In the genomic region with DNA sequence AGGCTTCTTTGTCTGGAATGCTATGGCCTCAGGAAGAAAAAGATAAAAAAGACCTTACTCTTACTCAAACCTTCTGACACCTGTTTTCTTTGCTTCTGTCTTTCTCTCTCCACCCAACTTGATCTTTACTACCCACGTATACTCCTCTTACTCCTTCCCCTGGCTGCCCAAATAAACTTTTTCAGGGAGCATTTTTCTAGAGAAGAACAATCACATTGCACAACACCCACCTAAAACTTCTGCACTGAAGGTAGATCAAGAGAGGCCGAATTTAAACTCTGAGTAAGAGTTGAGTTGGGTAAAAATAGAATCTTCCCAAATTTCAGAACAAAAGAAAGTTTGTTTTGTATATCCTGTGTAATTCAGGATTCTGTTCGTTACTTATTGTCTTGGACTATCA, we compare ENCODE assay signal across 2 cellular contexts.
TF ChIP-seq lines count a peak whose summit lies in the region.

No MANE protein-coding gene starts in this region.

TF ChIP-seq in SK-N-SH, 30 proteins besides CTCF, POLR2A, EP300 and RAD21:
- TF ChIP-seq, protein P1, sequence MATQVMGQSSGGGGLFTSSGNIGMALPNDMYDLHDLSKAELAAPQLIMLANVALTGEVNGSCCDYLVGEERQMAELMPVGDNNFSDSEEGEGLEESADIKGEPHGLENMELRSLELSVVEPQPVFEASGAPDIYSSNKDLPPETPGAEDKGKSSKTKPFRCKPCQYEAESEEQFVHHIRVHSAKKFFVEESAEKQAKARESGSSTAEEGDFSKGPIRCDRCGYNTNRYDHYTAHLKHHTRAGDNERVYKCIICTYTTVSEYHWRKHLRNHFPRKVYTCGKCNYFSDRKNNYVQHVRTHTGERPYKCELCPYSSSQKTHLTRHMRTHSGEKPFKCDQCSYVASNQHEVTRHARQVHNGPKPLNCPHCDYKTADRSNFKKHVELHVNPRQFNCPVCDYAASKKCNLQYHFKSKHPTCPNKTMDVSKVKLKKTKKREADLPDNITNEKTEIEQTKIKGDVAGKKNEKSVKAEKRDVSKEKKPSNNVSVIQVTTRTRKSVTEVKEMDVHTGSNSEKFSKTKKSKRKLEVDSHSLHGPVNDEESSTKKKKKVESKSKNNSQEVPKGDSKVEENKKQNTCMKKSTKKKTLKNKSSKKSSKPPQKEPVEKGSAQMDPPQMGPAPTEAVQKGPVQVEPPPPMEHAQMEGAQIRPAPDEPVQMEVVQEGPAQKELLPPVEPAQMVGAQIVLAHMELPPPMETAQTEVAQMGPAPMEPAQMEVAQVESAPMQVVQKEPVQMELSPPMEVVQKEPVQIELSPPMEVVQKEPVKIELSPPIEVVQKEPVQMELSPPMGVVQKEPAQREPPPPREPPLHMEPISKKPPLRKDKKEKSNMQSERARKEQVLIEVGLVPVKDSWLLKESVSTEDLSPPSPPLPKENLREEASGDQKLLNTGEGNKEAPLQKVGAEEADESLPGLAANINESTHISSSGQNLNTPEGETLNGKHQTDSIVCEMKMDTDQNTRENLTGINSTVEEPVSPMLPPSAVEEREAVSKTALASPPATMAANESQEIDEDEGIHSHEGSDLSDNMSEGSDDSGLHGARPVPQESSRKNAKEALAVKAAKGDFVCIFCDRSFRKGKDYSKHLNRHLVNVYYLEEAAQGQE (IDR thresholded peaks at IDR 0.05; ENCODE audit: low read depth, low read length) = no peak
- TF ChIP-seq, protein P2, sequence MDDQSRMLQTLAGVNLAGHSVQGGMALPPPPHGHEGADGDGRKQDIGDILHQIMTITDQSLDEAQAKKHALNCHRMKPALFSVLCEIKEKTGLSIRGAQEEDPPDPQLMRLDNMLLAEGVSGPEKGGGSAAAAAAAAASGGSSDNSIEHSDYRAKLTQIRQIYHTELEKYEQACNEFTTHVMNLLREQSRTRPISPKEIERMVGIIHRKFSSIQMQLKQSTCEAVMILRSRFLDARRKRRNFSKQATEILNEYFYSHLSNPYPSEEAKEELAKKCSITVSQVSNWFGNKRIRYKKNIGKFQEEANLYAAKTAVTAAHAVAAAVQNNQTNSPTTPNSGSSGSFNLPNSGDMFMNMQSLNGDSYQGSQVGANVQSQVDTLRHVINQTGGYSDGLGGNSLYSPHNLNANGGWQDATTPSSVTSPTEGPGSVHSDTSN (IDR thresholded peaks at IDR 0.05) = no peak
- TF ChIP-seq SMC3 (IDR thresholded peaks at IDR 0.05; ENCODE audit: low read depth, low read length) (no peak), RCOR1 (IDR thresholded peaks at IDR 0.05; ENCODE audit: low read length) (no peak), YY1 (IDR thresholded peaks at IDR 0.05; ENCODE audit: low read depth) (no peak), NFIC (IDR thresholded peaks at IDR 0.05; ENCODE audit: borderline replicate concordance) (no peak), FOXM1 (IDR thresholded peaks at IDR 0.05; ENCODE audit: low read depth) (no peak), GABPA (IDR thresholded peaks at IDR 0.05; ENCODE audit: low read depth) (no peak), SIN3A (IDR thresholded peaks at IDR 0.05; ENCODE audit: borderline replicate concordance, low read depth, low read length) (no peak), RFX5 (IDR thresholded peaks at IDR 0.05; ENCODE audit: low read length) (no peak), TEAD4 (IDR thresholded peaks at IDR 0.05; ENCODE audit: borderline replicate concordance, insufficient read depth) (no peak), GATA2 (CRISPR knock-in tag; IDR thresholded peaks at IDR 0.05) (no peak)
- TF ChIP-seq, protein P3, sequence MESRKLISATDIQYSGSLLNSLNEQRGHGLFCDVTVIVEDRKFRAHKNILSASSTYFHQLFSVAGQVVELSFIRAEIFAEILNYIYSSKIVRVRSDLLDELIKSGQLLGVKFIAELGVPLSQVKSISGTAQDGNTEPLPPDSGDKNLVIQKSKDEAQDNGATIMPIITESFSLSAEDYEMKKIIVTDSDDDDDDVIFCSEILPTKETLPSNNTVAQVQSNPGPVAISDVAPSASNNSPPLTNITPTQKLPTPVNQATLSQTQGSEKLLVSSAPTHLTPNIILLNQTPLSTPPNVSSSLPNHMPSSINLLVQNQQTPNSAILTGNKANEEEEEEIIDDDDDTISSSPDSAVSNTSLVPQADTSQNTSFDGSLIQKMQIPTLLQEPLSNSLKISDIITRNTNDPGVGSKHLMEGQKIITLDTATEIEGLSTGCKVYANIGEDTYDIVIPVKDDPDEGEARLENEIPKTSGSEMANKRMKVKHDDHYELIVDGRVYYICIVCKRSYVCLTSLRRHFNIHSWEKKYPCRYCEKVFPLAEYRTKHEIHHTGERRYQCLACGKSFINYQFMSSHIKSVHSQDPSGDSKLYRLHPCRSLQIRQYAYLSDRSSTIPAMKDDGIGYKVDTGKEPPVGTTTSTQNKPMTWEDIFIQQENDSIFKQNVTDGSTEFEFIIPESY (IDR thresholded peaks at IDR 0.05; ENCODE audit: borderline replicate concordance, low read depth) = no peak
- TF ChIP-seq, protein P4, sequence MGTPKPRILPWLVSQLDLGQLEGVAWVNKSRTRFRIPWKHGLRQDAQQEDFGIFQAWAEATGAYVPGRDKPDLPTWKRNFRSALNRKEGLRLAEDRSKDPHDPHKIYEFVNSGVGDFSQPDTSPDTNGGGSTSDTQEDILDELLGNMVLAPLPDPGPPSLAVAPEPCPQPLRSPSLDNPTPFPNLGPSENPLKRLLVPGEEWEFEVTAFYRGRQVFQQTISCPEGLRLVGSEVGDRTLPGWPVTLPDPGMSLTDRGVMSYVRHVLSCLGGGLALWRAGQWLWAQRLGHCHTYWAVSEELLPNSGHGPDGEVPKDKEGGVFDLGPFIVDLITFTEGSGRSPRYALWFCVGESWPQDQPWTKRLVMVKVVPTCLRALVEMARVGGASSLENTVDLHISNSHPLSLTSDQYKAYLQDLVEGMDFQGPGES (IDR thresholded peaks at IDR 0.05; ENCODE audit: low read depth, low read length) = no peak
- TF ChIP-seq, protein P5, sequence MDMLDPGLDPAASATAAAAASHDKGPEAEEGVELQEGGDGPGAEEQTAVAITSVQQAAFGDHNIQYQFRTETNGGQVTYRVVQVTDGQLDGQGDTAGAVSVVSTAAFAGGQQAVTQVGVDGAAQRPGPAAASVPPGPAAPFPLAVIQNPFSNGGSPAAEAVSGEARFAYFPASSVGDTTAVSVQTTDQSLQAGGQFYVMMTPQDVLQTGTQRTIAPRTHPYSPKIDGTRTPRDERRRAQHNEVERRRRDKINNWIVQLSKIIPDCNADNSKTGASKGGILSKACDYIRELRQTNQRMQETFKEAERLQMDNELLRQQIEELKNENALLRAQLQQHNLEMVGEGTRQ (IDR thresholded peaks at IDR 0.05; ENCODE audit: borderline replicate concordance, low read depth, low read length) = no peak

TF ChIP-seq in SK-N-SH treated with all-trans-retinoic acid at 6 μM for 48 hours, 23 proteins besides CTCF, POLR2A, EP300 and RAD21 (continued from another document):
- no peak for TF ChIP-seq ZNF8 (CRISPR knock-in tag; IDR thresholded peaks at IDR 0.05)
- TF ChIP-seq, protein P6, sequence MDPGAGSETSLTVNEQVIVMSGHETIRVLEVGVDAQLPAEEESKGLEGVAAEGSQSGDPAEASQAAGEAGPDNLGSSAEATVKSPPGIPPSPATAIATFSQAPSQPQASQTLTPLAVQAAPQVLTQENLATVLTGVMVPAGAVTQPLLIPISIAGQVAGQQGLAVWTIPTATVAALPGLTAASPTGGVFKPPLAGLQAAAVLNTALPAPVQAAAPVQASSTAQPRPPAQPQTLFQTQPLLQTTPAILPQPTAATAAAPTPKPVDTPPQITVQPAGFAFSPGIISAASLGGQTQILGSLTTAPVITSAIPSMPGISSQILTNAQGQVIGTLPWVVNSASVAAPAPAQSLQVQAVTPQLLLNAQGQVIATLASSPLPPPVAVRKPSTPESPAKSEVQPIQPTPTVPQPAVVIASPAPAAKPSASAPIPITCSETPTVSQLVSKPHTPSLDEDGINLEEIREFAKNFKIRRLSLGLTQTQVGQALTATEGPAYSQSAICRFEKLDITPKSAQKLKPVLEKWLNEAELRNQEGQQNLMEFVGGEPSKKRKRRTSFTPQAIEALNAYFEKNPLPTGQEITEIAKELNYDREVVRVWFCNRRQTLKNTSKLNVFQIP (CRISPR knock-in tag; IDR thresholded peaks at IDR 0.05; ENCODE audit: borderline replicate concordance, low read depth) = no peak
- TF ChIP-seq PPARA (CRISPR knock-in tag; IDR thresholded peaks at IDR 0.05; ENCODE audit: borderline replicate concordance) = no peak
- TF ChIP-seq GLIS3 (CRISPR knock-in tag; IDR thresholded peaks at IDR 0.05) = no peak
- TF ChIP-seq ZC3H10 (CRISPR knock-in tag; IDR thresholded peaks at IDR 0.05) = no peak
- TF ChIP-seq TOX (CRISPR knock-in tag; IDR thresholded peaks at IDR 0.05; ENCODE audit: borderline replicate concordance) = no peak
- TF ChIP-seq TCF4 (CRISPR knock-in tag; IDR thresholded peaks at IDR 0.05; ENCODE audit: borderline replicate concordance) = no peak
- no peak for TF ChIP-seq ZNF565 (CRISPR knock-in tag; conservative IDR thresholded peaks at IDR 0.05; ENCODE audit: low read depth)
